Comparison of ENCODE assay signal across 9 cellular contexts in the genomic region with DNA sequence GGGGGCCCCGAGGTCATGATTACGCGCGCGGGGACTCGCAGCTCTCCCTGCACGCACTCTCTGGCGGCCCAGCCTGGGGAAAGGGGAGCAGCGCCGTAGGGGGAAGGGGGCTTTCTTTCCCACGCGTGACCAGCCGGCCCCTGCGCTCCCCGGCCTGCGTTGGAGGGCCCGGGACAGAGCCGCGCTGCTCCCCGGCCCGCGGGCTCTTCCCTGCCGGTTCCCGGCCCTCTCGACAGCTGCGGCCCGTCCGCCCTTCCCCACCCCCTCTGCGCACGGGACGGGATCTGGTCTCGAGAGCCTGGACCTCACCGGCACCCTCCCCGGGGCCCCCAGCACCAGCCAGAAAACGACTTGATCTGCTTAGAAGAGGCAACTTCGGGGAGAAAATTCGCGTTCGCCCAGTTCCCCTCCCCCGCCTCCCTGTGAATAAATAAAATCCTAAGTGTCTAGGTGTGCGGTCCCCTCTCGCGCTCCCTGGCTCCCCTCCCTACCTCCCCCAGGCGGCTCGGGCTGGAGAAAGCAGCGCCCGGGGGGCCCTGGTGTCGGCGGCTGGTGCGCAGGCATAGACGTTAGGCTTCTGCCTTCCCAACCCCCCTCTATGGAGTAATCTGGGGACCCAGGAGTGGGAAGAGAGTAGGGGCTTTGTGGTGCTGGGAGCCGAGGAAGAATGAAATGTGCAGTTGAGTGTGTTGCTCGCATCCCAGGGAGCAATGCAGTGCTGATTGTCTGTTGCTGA. TPM values are rescaled to one million over a fixed set of nuclear protein-coding genes. Genes with fewer than 3 reads are reported as not detected.
DNase-seq lines count a peak whose midpoint lies in the region; ATAC-seq, FAIRE-seq and TF ChIP-seq lines count a peak whose summit lies in the region.
"Had no signal": no experiment of that assay in that cellular context is flagged by ENCODE, and none has a peak within 500 bp of the region (broad histone marks: within the 10 kb centered on the region; RNA-seq: fewer than 3 reads in every experiment).

No MANE protein-coding gene starts in this region.

- CTCF ChIA-PET in CD8-positive, alpha-beta T cell (lab: Charles Lee), result no interaction called here

- H3K4me3 ChIP-seq in lung, result peak overlapping the region; percentile 39
- H3K4me3 ChIP-seq in CD8-positive, alpha-beta T cell (ENCODE audit: low read depth, low read length), result no peak overlapping the region

- H3K4me1 ChIP-seq in lung (ENCODE audit: control insufficient read depth in 2 of 2, insufficient read depth in 2 of 2, low read length in 2 of 2), result no peaks in the 10 kb centered on the region
- no peaks in the 10 kb centered on the region for H3K4me1 ChIP-seq in CD8-positive, alpha-beta T cell (ENCODE audit: insufficient read depth, low read length)

- ATAC-seq in lung (ENCODE audit: insufficient read depth, low FRiP score), result peak; percentile 55
- no peak for ATAC-seq in CD8-positive, alpha-beta T cell
- ATAC-seq: HCT116 had no signal

- H3K4me1 Mint-ChIP-seq in endothelial cell (ENCODE audit: unreplicated experiment), result peaks cover 21% of the 10 kb centered on the region
- H3K4me1 Mint-ChIP-seq in CD8-positive, alpha-beta T cell (ENCODE audit: low read depth), result no peaks in the 10 kb centered on the region

- DNase-seq in EH (ENCODE audit: low read depth) (peak; percentile 32), NCI-H526 (lab: John Stamatoyannopoulos, UW) (peak; percentile 69 to 81), endothelial cell (ENCODE audit: low spot score) (peak; percentile 74), lung (ENCODE audit: low spot score) (no peak), urothelium cell line (ENCODE audit: low spot score) (peak; percentile 82), middle frontal gyrus (ENCODE audit: extremely low spot score, low spot score) (no peak)
- no peak for DNase-seq in CD8-positive, alpha-beta T cell
- DNase-seq in activated naive CD4-positive, alpha-beta T cell (lab: John Stamatoyannopoulos, UW), result no peak

- no peaks in the 10 kb centered on the region for H3K36me3 Mint-ChIP-seq in endothelial cell (ENCODE audit: low read depth, unreplicated experiment)
- no peaks in the 10 kb centered on the region for H3K36me3 Mint-ChIP-seq in CD8-positive, alpha-beta T cell

- peak overlapping the region; percentile 91 for H3K4me3 Mint-ChIP-seq in endothelial cell (ENCODE audit: unreplicated experiment)
- H3K4me3 Mint-ChIP-seq in CD8-positive, alpha-beta T cell, result no peak overlapping the region

- H3K27me3 ChIP-seq in lung (ENCODE audit: control insufficient read depth, insufficient read depth), result no peaks in the 10 kb centered on the region
- no peaks in the 10 kb centered on the region for H3K27me3 ChIP-seq in CD8-positive, alpha-beta T cell (ENCODE audit: insufficient read depth, low read length)

- no peaks in the 10 kb centered on the region for H3K9me3 ChIP-seq in lung (ENCODE audit: control insufficient read depth in 2 of 2, insufficient read depth in 1 of 2, low read length in 1 of 2)
- no peaks in the 10 kb centered on the region for H3K9me3 ChIP-seq in CD8-positive, alpha-beta T cell (ENCODE audit: low read length)

- peak overlapping the region; percentile 86 to 96 for H3K27ac ChIP-seq in lung (ENCODE audit: low read depth in 1 of 2, low read length in 1 of 2)
- no peak overlapping the region for H3K27ac ChIP-seq in CD8-positive, alpha-beta T cell (ENCODE audit: low read depth, low read length)

- TF ChIP-seq CTCF in endothelial cell (IDR thresholded peaks at IDR 0.05; ENCODE audit: unreplicated experiment) (peak; percentile 22), lung (IDR thresholded peaks at IDR 0.05; ENCODE audit: control extremely low read depth, extremely low read depth) (no peak)
- no peak for TF ChIP-seq CTCF in CD8-positive, alpha-beta T cell (IDR thresholded peaks at IDR 0.05)

- no peaks in the 10 kb centered on the region for H3K36me3 ChIP-seq in lung (ENCODE audit: control insufficient read depth in 2 of 2, insufficient read depth in 2 of 2, low read length in 2 of 2)
- H3K36me3 ChIP-seq in CD8-positive, alpha-beta T cell (ENCODE audit: insufficient read depth, low read length), result no peaks in the 10 kb centered on the region

- no peak for FAIRE-seq in urothelium cell line (lab: Jason Lieb, UNC)

- POLR2A ChIA-PET in CD8-positive, alpha-beta T cell (lab: Charles Lee), result no interaction called here

- WGBS in lung, 2 donors, result 2% methylated on average over 35 to 53 of the region's 53 CpGs

- intact Hi-C loops in CD8-positive, alpha-beta T cell (cut with DNase I, micrococcal nuclease), result no loop called here

- peaks cover 5% of the 10 kb centered on the region for H3K27me3 Mint-ChIP-seq in endothelial cell (ENCODE audit: unreplicated experiment)
- peaks cover 26% of the 10 kb centered on the region for H3K27me3 Mint-ChIP-seq in CD8-positive, alpha-beta T cell (ENCODE audit: low read depth)

- peak overlapping the region; percentile 50 for H3K27ac Mint-ChIP-seq in endothelial cell (ENCODE audit: unreplicated experiment)
- H3K27ac Mint-ChIP-seq in CD8-positive, alpha-beta T cell, result no peak overlapping the region

- no peaks in the 10 kb centered on the region for H3K9me3 Mint-ChIP-seq in endothelial cell (ENCODE audit: unreplicated experiment)
- peaks cover 8% of the 10 kb centered on the region for H3K9me3 Mint-ChIP-seq in CD8-positive, alpha-beta T cell

RNA-seq across cellular contexts. Expression of gene FIGN, which starts 0.8 kb away (rescaled TPM):
- total RNA-seq in endothelial cell (ENCODE audit: unreplicated experiment), result 14.0 TPM
- total RNA-seq in lung, result 1 to 10 TPM; 5.4 to 6.5 TPM
- under 1 TPM; 0.42 to 0.71 TPM for polyA plus RNA-seq in lung
- not detected for total RNA-seq in CD8-positive, alpha-beta T cell

Comparison
In these comparisons a context has a peak if more than half of its experiments do, and no peak if none do; other contexts are left out.
1. DNase-seq: peak in EH (single experiment), NCI-H526 (2 of 2), endothelial cell (single experiment) and urothelium cell line (single experiment); none in lung (single experiment), CD8-positive, alpha-beta T cell (0 of 7), middle frontal gyrus (single experiment) and activated naive CD4-positive, alpha-beta T cell (0 of 4).
2. RNA of gene FIGN, which starts 0.8 kb away (total RNA-seq): 14.0 TPM in endothelial cell (single experiment) and 5.4 to 6.5 TPM in lung; not detected in CD8-positive, alpha-beta T cell; every median in the first group is over 4 times any median in the second.